ENCODE assay signal across 1 cellular context in genomic region chr18:23671564-23671963, GRCh38.
TF ChIP-seq lines count a peak whose summit lies in the region.

No MANE protein-coding gene starts in this region.

TF ChIP-seq in HepG2, 621 proteins besides CTCF, POLR2A, EP300 and RAD21:
- TF ChIP-seq MIER3 (CRISPR knock-in tag; IDR thresholded peaks at IDR 0.05; ENCODE audit: borderline replicate concordance) (no peak), ZNF512 (CRISPR knock-in tag; IDR thresholded peaks at IDR 0.05) (no peak), MLXIP (CRISPR knock-in tag; IDR thresholded peaks at IDR 0.05; ENCODE audit: borderline replicate concordance) (no peak), MAFF (IDR thresholded peaks at IDR 0.05; ENCODE audit: low read depth, low read length) (no peak), FOXA1 (IDR thresholded peaks at IDR 0.05) (no peak), FOXA1 (CRISPR knock-in tag; IDR thresholded peaks at IDR 0.05) (no peak), PRPF4 (IDR thresholded peaks at IDR 0.05; ENCODE audit: low read depth, low read length, poor library complexity, severe bottlenecking) (no peak), ZNF720 (CRISPR knock-in tag; IDR thresholded peaks at IDR 0.05) (no peak), RNF219 (CRISPR knock-in tag; IDR thresholded peaks at IDR 0.05) (no peak), ZHX1 (CRISPR knock-in tag; IDR thresholded peaks at IDR 0.05; ENCODE audit: low read depth) (no peak), ZKSCAN1 (IDR thresholded peaks at IDR 0.05; ENCODE audit: low read length) (no peak), KAT2B (IDR thresholded peaks at IDR 0.05; ENCODE audit: borderline replicate concordance, low read depth, low read length) (no peak), ATF3 (CRISPR knock-in tag; IDR thresholded peaks at IDR 0.05) (no peak), ZNF251 (CRISPR knock-in tag; IDR thresholded peaks at IDR 0.05) (no peak)
- TF ChIP-seq, protein P1, sequence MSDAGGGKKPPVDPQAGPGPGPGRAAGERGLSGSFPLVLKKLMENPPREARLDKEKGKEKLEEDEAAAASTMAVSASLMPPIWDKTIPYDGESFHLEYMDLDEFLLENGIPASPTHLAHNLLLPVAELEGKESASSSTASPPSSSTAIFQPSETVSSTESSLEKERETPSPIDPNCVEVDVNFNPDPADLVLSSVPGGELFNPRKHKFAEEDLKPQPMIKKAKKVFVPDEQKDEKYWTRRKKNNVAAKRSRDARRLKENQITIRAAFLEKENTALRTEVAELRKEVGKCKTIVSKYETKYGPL (CRISPR knock-in tag; IDR thresholded peaks at IDR 0.05): no peak
- TF ChIP-seq, protein P2, sequence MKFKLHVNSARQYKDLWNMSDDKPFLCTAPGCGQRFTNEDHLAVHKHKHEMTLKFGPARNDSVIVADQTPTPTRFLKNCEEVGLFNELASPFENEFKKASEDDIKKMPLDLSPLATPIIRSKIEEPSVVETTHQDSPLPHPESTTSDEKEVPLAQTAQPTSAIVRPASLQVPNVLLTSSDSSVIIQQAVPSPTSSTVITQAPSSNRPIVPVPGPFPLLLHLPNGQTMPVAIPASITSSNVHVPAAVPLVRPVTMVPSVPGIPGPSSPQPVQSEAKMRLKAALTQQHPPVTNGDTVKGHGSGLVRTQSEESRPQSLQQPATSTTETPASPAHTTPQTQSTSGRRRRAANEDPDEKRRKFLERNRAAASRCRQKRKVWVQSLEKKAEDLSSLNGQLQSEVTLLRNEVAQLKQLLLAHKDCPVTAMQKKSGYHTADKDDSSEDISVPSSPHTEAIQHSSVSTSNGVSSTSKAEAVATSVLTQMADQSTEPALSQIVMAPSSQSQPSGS (CRISPR knock-in tag; IDR thresholded peaks at IDR 0.05): no peak
- TF ChIP-seq, protein P3, sequence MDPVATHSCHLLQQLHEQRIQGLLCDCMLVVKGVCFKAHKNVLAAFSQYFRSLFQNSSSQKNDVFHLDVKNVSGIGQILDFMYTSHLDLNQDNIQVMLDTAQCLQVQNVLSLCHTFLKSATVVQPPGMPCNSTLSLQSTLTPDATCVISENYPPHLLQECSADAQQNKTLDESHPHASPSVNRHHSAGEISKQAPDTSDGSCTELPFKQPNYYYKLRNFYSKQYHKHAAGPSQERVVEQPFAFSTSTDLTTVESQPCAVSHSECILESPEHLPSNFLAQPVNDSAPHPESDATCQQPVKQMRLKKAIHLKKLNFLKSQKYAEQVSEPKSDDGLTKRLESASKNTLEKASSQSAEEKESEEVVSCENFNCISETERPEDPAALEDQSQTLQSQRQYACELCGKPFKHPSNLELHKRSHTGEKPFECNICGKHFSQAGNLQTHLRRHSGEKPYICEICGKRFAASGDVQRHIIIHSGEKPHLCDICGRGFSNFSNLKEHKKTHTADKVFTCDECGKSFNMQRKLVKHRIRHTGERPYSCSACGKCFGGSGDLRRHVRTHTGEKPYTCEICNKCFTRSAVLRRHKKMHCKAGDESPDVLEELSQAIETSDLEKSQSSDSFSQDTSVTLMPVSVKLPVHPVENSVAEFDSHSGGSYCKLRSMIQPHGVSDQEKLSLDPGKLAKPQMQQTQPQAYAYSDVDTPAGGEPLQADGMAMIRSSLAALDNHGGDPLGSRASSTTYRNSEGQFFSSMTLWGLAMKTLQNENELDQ (CRISPR knock-in tag; IDR thresholded peaks at IDR 0.05; ENCODE audit: borderline replicate concordance): no peak
- TF ChIP-seq, protein P4, sequence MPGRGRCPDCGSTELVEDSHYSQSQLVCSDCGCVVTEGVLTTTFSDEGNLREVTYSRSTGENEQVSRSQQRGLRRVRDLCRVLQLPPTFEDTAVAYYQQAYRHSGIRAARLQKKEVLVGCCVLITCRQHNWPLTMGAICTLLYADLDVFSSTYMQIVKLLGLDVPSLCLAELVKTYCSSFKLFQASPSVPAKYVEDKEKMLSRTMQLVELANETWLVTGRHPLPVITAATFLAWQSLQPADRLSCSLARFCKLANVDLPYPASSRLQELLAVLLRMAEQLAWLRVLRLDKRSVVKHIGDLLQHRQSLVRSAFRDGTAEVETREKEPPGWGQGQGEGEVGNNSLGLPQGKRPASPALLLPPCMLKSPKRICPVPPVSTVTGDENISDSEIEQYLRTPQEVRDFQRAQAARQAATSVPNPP (CRISPR knock-in tag; IDR thresholded peaks at IDR 0.05): no peak
